Comparison of ENCODE assay signal across 1 cellular context in the genomic region with DNA sequence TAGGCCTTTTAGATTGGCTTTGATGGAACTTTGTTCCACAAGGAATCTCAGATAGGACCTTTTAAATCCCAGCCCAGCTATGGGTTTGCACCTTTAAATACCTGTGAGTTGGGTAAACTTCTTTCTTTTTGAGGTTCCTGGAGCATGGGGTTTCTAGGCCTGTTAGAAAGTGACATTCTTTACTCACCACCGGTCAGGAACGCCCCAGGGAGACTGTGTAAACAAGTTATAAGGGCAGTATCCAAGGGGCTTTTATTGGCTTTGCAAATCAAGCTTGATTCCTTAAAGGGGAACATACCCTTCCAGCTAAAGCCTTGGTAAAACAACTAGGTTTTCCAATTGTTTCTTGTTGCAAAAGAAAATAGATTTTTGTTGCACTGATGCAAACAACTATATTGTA.
TF ChIP-seq lines count a peak whose summit lies in the region.

No MANE protein-coding gene starts in this region.

TF ChIP-seq in WTC11, 78 proteins besides CTCF, POLR2A, EP300 and RAD21 (continued from another document):
- TF ChIP-seq, protein P1, sequence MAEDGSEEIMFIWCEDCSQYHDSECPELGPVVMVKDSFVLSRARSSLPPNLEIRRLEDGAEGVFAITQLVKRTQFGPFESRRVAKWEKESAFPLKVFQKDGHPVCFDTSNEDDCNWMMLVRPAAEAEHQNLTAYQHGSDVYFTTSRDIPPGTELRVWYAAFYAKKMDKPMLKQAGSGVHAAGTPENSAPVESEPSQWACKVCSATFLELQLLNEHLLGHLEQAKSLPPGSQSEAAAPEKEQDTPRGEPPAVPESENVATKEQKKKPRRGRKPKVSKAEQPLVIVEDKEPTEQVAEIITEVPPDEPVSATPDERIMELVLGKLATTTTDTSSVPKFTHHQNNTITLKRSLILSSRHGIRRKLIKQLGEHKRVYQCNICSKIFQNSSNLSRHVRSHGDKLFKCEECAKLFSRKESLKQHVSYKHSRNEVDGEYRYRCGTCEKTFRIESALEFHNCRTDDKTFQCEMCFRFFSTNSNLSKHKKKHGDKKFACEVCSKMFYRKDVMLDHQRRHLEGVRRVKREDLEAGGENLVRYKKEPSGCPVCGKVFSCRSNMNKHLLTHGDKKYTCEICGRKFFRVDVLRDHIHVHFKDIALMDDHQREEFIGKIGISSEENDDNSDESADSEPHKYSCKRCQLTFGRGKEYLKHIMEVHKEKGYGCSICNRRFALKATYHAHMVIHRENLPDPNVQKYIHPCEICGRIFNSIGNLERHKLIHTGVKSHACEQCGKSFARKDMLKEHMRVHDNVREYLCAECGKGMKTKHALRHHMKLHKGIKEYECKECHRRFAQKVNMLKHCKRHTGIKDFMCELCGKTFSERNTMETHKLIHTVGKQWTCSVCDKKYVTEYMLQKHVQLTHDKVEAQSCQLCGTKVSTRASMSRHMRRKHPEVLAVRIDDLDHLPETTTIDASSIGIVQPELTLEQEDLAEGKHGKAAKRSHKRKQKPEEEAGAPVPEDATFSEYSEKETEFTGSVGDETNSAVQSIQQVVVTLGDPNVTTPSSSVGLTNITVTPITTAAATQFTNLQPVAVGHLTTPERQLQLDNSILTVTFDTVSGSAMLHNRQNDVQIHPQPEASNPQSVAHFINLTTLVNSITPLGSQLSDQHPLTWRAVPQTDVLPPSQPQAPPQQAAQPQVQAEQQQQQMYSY (CRISPR knock-in tag; IDR thresholded peaks at IDR 0.05): no peak
- no peak for TF ChIP-seq SOX15 (CRISPR knock-in tag; IDR thresholded peaks at IDR 0.05)
- no peak for TF ChIP-seq ZNF423 (CRISPR knock-in tag; IDR thresholded peaks at IDR 0.05)
- no peak for TF ChIP-seq SMAD3 (CRISPR knock-in tag; IDR thresholded peaks at IDR 0.05; ENCODE audit: borderline replicate concordance)
- TF ChIP-seq KAT7 (CRISPR knock-in tag; IDR thresholded peaks at IDR 0.05; ENCODE audit: borderline replicate concordance): no peak
- TF ChIP-seq, protein P2, sequence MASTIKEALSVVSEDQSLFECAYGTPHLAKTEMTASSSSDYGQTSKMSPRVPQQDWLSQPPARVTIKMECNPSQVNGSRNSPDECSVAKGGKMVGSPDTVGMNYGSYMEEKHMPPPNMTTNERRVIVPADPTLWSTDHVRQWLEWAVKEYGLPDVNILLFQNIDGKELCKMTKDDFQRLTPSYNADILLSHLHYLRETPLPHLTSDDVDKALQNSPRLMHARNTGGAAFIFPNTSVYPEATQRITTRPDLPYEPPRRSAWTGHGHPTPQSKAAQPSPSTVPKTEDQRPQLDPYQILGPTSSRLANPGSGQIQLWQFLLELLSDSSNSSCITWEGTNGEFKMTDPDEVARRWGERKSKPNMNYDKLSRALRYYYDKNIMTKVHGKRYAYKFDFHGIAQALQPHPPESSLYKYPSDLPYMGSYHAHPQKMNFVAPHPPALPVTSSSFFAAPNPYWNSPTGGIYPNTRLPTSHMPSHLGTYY (CRISPR knock-in tag; IDR thresholded peaks at IDR 0.05): no peak
- no peak for TF ChIP-seq MXD4 (CRISPR knock-in tag; IDR thresholded peaks at IDR 0.05; ENCODE audit: borderline replicate concordance)
- TF ChIP-seq IRF2 (CRISPR knock-in tag; IDR thresholded peaks at IDR 0.05; ENCODE audit: borderline replicate concordance, low read depth): no peak
